5 cellular contexts compared by ENCODE assay signal in the genomic region with DNA sequence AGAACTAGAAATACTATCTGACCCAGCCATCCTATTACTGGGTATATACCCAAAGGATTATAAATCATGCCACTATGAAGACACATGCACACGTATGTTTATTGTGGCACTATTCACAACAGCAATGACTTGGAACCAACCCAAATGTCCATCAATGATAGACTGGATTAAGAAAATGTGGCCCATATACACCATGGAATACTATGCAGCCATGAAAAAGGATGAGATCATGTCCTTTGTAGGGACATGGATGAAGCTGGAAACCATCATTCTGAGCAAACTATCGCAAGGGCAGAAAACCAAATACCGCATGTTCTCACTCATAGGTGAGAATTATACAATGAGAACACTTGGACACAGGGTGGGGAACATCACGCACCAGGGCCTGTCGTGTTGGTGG. TPM values are rescaled to one million over a fixed set of nuclear protein-coding genes. Genes with fewer than 3 reads are reported as not detected.
"Had no signal": no experiment of that assay in that cellular context is flagged by ENCODE, and none has a peak within 500 bp of the region (broad histone marks: within the 10 kb centered on the region; RNA-seq: fewer than 3 reads in every experiment).

No MANE protein-coding gene starts in this region.

RNA-seq across cellular contexts. Expression of gene NIPAL4, which starts 30.1 kb away (rescaled TPM):
- total RNA-seq: GM23248, H4, H7, H9 had no signal
- polyA plus RNA-seq: GM23248, GM23338 had no signal
